ENCODE assay signal across 9 cellular contexts in genomic region chr1:240567066-240567465, GRCh38. TPM values are rescaled to one million over a fixed set of nuclear protein-coding genes. Genes with fewer than 3 reads are reported as not detected.
"Had no signal": no experiment of that assay in that cellular context is flagged by ENCODE, and none has a peak within 500 bp of the region (broad histone marks: within the 10 kb centered on the region; RNA-seq: fewer than 3 reads in every experiment).

No MANE protein-coding gene starts in this region.

- H3K4me1 Mint-ChIP-seq: IgD-negative memory B cell had no signal

- FAIRE-seq: HepG2, HTR-8/SVneo, K562 had no signal

- DNase-seq: IMR-90, KBM-7 had no signal

- H3K27me3 Mint-ChIP-seq: IgD-negative memory B cell had no signal

- H3K4me3 Mint-ChIP-seq: IgD-negative memory B cell had no signal

- H3K27ac Mint-ChIP-seq: IgD-negative memory B cell had no signal

- H3K36me3 Mint-ChIP-seq: IgD-negative memory B cell had no signal

- H3K4me3 ChIP-seq: K562 had no signal

- H3K27ac ChIP-seq: HL-60 had no signal

RNA-seq across cellular contexts. Expression of gene GREM2, which starts 44.9 kb away (rescaled TPM):
- total RNA-seq: HepG2, HT-29, HT1080 had no signal
